8 cellular contexts compared by ENCODE assay signal in the genomic region with DNA sequence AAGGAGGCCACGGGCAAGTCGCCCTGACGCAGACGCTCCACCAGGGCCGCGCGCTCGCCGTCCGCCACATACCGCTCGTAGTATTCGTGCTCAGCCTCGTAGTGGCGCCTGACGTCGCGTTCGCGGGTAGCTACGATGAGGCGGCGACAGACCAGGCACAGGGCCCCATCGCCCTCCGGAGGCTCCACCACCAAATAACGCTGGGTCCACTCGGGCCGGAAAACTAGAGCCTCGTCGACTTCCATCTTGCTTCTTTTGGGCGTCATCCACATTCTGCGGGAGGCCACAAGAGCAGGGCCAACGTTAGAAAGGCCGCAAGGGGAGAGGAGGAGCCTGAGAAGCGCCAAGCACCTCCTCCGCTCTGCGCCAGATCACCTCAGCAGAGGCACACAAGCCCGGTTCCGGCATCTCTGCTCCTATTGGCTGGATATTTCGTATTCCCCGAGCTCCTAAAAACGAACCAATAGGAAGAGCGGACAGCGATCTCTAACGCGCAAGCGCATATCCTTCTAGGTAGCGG. TPM values are rescaled to one million over a fixed set of nuclear protein-coding genes. Genes with fewer than 3 reads are reported as not detected.
DNase-seq lines count a peak whose midpoint lies in the region; ATAC-seq and TF ChIP-seq lines count a peak whose summit lies in the region.

A gene (minus strand): TSS at position 326 of the 520 bp plus-strand sequence. CDS start 54 bp downstream, at position 272.

- H2AFZ ChIP-seq in SU-DHL-6 (ENCODE audit: low read depth, low read length, severe bottlenecking) = peak within 1 kb of the TSS; percentile 66

- H3K36me3 ChIP-seq in SU-DHL-6 (ENCODE audit: low read length) = peaks cover 40% of the 10 kb centered on the region

- no peaks in the 10 kb centered on the region for H3K9me3 Mint-ChIP-seq in nephron progenitor cell

- peaks cover 13% of the 10 kb centered on the region for H4K20me1 ChIP-seq in SU-DHL-6 (ENCODE audit: low read depth, low read length)

- H3K4me3 Mint-ChIP-seq in nephron progenitor cell = no peak within 1 kb of the TSS

- peaks cover 34% of the 10 kb centered on the region for H3K36me3 Mint-ChIP-seq in nephron progenitor cell (ENCODE audit: low read depth)

- peaks cover 73% of the 10 kb centered on the region for H3K79me2 ChIP-seq in SU-DHL-6 (ENCODE audit: insufficient read depth, low read length)

- H3K27me3 Mint-ChIP-seq in nephron progenitor cell (ENCODE audit: low read depth, poor library complexity) = no peaks in the 10 kb centered on the region

- H3K27ac ChIP-seq in SU-DHL-6 (ENCODE audit: low read depth, low read length) = peak within 1 kb of the TSS; percentile 85

- H3K27me3 ChIP-seq in SU-DHL-6 (ENCODE audit: low read length) = no peaks in the 10 kb centered on the region

- H3K9me3 ChIP-seq in SU-DHL-6 (ENCODE audit: insufficient read depth, low read length) = no peaks in the 10 kb centered on the region

- peak within 1 kb of the TSS; percentile 78 for H3K9ac ChIP-seq in SU-DHL-6 (ENCODE audit: low read length)

- H3K4me1 Mint-ChIP-seq in nephron progenitor cell = peaks cover 38% of the 10 kb centered on the region

- no peaks in the 10 kb centered on the region for H3K9me2 ChIP-seq in SU-DHL-6 (replicated peaks; ENCODE audit: insufficient read depth, low read length)

- H3K4me3 ChIP-seq in SU-DHL-6 (ENCODE audit: insufficient read depth, low read length, poor library complexity, severe bottlenecking) (peak within 1 kb of the TSS; percentile 78), epithelial cell of proximal tubule (ENCODE audit: low read depth, low read length) (peak within 1 kb of the TSS; percentile 82)

- no peak within 1 kb of the TSS for H3K27ac Mint-ChIP-seq in nephron progenitor cell

- H3F3A ChIP-seq in SU-DHL-6 (ENCODE audit: insufficient read depth) = 0 out of 2 replicates have a peak, but pooled peaks cover 11% of the 10 kb centered on the region

- ATAC-seq in HG02885 (IDR thresholded peaks at IDR 0.05; ENCODE audit: poor library complexity, unreplicated experiment) = peak; percentile 86

- DNase-seq in activated T-cell treated with anti-CD3 and anti-CD28 coated beads, Interleukin-2, amount 50 U/mL, for 1 hour = peak; percentile 87
- DNase-seq in activated T-cell treated with anti-CD3 and anti-CD28 coated beads, Interleukin-2, amount 50 U/mL, for 48 hours = no peak
- DNase-seq in epithelial cell of proximal tubule (ENCODE audit: low read depth) = no peak
- peak; percentile 80 for DNase-seq in nephron progenitor cell
- no peak for DNase-seq in C1 segment of cervical spinal cord (lab: John Stamatoyannopoulos, UW)
- DNase-seq in effector CD8-positive, alpha-beta T cell (lab: John Stamatoyannopoulos, UW) = no peak

- TF ChIP-seq CTCF in SU-DHL-6 (IDR thresholded peaks at IDR 0.05; ENCODE audit: insufficient read depth, low read length, poor library complexity, severe bottlenecking) (no peak), epithelial cell of proximal tubule (conservative IDR thresholded peaks at IDR 0.05; ENCODE audit: low read depth, low read length) (no peak), nephron progenitor cell (IDR thresholded peaks at IDR 0.05) (peak; percentile 14)

- H3K4me2 ChIP-seq in SU-DHL-6 (ENCODE audit: low read depth, low read length, poor library complexity, severe bottlenecking) = peak within 1 kb of the TSS; percentile 95

RNA-seq across cellular contexts. Expression of the gene that starts here (rescaled TPM):
- 3.8 and 4.6 TPM in 2 replicates for total RNA-seq in epithelial cell of proximal tubule

Comparison
In these comparisons a context has a peak if more than half of its experiments do, and no peak if none do; other contexts are left out.
1. DNase-seq: peak in activated T-cell treated with anti-CD3 and anti-CD28 coated beads, Interleukin-2, amount 50 U/mL, for 1 hour (single experiment) and nephron progenitor cell (single experiment); none in activated T-cell treated with anti-CD3 and anti-CD28 coated beads, Interleukin-2, amount 50 U/mL, for 48 hours (0 of 2), epithelial cell of proximal tubule (single experiment), C1 segment of cervical spinal cord (0 of 14) and effector CD8-positive, alpha-beta T cell (single experiment).